ENCODE assay signal across 1 cellular context in genomic region chr1:1893997-1894353, GRCh38.
TF ChIP-seq lines count a peak whose summit lies in the region.

No MANE protein-coding gene starts in this region.

TF ChIP-seq in A549, 52 proteins besides CTCF, POLR2A, EP300 and RAD21:
- TF ChIP-seq, protein P1, sequence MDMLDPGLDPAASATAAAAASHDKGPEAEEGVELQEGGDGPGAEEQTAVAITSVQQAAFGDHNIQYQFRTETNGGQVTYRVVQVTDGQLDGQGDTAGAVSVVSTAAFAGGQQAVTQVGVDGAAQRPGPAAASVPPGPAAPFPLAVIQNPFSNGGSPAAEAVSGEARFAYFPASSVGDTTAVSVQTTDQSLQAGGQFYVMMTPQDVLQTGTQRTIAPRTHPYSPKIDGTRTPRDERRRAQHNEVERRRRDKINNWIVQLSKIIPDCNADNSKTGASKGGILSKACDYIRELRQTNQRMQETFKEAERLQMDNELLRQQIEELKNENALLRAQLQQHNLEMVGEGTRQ (IDR thresholded peaks at IDR 0.05) = no peak
- TF ChIP-seq HOXA7 (CRISPR knock-in tag; IDR thresholded peaks at IDR 0.05) = no peak
- no peak for TF ChIP-seq HDAC2 (IDR thresholded peaks at IDR 0.05)
- no peak for TF ChIP-seq KDM1A (IDR thresholded peaks at IDR 0.05; ENCODE audit: low read depth)
- TF ChIP-seq CEBPB (IDR thresholded peaks at IDR 0.05) = no peak
- TF ChIP-seq EHMT2 (IDR thresholded peaks at IDR 0.05; ENCODE audit: low read depth) = no peak
- TF ChIP-seq NR3C1 (IDR thresholded peaks at IDR 0.05) = no peak
- no peak for TF ChIP-seq MAX (IDR thresholded peaks at IDR 0.05)
- no peak for TF ChIP-seq BHLHE40 (IDR thresholded peaks at IDR 0.05; ENCODE audit: low read depth, low read length)
- no peak for TF ChIP-seq NPAS2 (CRISPR knock-in tag; IDR thresholded peaks at IDR 0.05; ENCODE audit: borderline replicate concordance)
- TF ChIP-seq FOSB (CRISPR knock-in tag; IDR thresholded peaks at IDR 0.05) = no peak
- TF ChIP-seq NFE2L2 (conservative IDR thresholded peaks at IDR 0.05; ENCODE audit: low read length) = no peak
- no peak for TF ChIP-seq FOXS1 (CRISPR knock-in tag; IDR thresholded peaks at IDR 0.05)
- TF ChIP-seq TFCP2L1 (CRISPR knock-in tag; IDR thresholded peaks at IDR 0.05) = no peak
- no peak for TF ChIP-seq HMGXB4 (CRISPR knock-in tag; IDR thresholded peaks at IDR 0.05; ENCODE audit: borderline replicate concordance)
- TF ChIP-seq CHD2 (IDR thresholded peaks at IDR 0.05; ENCODE audit: low read length, partially characterized antibody) = no peak
- TF ChIP-seq RCOR1 (IDR thresholded peaks at IDR 0.05; ENCODE audit: low read depth, low read length) = no peak
- TF ChIP-seq, protein P2, sequence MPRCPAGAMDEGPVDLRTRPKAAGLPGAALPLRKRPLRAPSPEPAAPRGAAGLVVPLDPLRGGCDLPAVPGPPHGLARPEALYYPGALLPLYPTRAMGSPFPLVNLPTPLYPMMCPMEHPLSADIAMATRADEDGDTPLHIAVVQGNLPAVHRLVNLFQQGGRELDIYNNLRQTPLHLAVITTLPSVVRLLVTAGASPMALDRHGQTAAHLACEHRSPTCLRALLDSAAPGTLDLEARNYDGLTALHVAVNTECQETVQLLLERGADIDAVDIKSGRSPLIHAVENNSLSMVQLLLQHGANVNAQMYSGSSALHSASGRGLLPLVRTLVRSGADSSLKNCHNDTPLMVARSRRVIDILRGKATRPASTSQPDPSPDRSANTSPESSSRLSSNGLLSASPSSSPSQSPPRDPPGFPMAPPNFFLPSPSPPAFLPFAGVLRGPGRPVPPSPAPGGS (IDR thresholded peaks at IDR 0.05) = no peak
- TF ChIP-seq, protein P3, sequence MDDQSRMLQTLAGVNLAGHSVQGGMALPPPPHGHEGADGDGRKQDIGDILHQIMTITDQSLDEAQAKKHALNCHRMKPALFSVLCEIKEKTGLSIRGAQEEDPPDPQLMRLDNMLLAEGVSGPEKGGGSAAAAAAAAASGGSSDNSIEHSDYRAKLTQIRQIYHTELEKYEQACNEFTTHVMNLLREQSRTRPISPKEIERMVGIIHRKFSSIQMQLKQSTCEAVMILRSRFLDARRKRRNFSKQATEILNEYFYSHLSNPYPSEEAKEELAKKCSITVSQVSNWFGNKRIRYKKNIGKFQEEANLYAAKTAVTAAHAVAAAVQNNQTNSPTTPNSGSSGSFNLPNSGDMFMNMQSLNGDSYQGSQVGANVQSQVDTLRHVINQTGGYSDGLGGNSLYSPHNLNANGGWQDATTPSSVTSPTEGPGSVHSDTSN (IDR thresholded peaks at IDR 0.05) = no peak
- TF ChIP-seq HEYL (CRISPR knock-in tag; IDR thresholded peaks at IDR 0.05) = no peak
